ENCODE assay signal across 1 cellular context in the genomic region with DNA sequence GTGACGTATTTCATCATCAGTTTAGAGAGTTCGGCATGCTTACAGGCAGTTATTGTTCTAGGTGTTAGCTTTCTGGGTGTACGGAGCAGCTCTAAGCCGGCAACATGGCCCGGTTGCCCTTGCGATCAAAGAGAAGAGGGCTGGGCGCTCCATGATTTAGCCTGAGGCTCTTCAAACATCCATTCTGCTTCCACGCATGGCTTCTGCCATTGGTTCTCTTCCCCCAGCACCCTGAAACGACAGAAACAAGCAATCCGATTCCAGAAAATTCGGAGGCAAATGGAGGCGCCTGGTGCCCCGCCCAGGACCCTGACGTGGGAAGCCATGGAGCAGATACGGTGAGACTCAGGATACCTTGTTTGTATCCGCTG.
TF ChIP-seq lines count a peak whose summit lies in the region.

No MANE protein-coding gene starts in this region.

TF ChIP-seq in K562, 482 proteins besides CTCF, POLR2A, EP300 and RAD21:
- TF ChIP-seq, protein P1, sequence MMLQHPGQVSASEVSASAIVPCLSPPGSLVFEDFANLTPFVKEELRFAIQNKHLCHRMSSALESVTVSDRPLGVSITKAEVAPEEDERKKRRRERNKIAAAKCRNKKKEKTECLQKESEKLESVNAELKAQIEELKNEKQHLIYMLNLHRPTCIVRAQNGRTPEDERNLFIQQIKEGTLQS (IDR thresholded peaks at IDR 0.05), result peak; percentile 79
- TF ChIP-seq, protein P1 (CRISPR knock-in tag; conservative IDR thresholded peaks at IDR 0.05), result no peak
- peak; percentile 64; the same call in 1 of the 2 replicates for TF ChIP-seq BRD4 (IDR thresholded peaks at IDR 0.05)
- TF ChIP-seq HDAC8 (tag; IDR thresholded peaks at IDR 0.05), result 0 out of 2 replicates have a peak, but pooled peaks have one; percentile 3
- TF ChIP-seq SP1 (CRISPR knock-in tag; IDR thresholded peaks at IDR 0.05), result peak; percentile 54
- TF ChIP-seq ZNF324 (CRISPR knock-in tag; IDR thresholded peaks at IDR 0.05), result 0 out of 2 replicates have a peak, but pooled peaks have one; percentile 14
- TF ChIP-seq TOE1 (IDR thresholded peaks at IDR 0.05; ENCODE audit: borderline replicate concordance), result no peak
- TF ChIP-seq TOE1 (CRISPR knock-in tag; IDR thresholded peaks at IDR 0.05; ENCODE audit: borderline replicate concordance, low read depth), result no peak; the same call in 1 of the 2 replicates
- 0 out of 2 replicates have a peak, but pooled peaks have one; percentile 1 for TF ChIP-seq MAFF (IDR thresholded peaks at IDR 0.05; ENCODE audit: low read length)
- TF ChIP-seq, protein P2, sequence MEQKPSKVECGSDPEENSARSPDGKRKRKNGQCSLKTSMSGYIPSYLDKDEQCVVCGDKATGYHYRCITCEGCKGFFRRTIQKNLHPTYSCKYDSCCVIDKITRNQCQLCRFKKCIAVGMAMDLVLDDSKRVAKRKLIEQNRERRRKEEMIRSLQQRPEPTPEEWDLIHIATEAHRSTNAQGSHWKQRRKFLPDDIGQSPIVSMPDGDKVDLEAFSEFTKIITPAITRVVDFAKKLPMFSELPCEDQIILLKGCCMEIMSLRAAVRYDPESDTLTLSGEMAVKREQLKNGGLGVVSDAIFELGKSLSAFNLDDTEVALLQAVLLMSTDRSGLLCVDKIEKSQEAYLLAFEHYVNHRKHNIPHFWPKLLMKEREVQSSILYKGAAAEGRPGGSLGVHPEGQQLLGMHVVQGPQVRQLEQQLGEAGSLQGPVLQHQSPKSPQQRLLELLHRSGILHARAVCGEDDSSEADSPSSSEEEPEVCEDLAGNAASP (IDR thresholded peaks at IDR 0.05), result no peak
- 0 out of 2 replicates have a peak, but pooled peaks have one; percentile 47 for TF ChIP-seq ZNF431 (CRISPR knock-in tag; IDR thresholded peaks at IDR 0.05)
- 0 out of 4 replicates have a peak, but pooled peaks of 1 of the 2 experiments have one; percentile 10 for TF ChIP-seq FOXK2 (conservative IDR thresholded peaks at IDR 0.05 in 1 of 2, IDR thresholded peaks at IDR 0.05 in 1 of 2; ENCODE audit: low read depth in 2 of 2)
- no peak for TF ChIP-seq ATF1 (CRISPR knock-in tag; IDR thresholded peaks at IDR 0.05)
- TF ChIP-seq ATF1 (tag; IDR thresholded peaks at IDR 0.05), result 0 out of 2 replicates have a peak, but pooled peaks have one; percentile 6
- TF ChIP-seq CEBPG (CRISPR knock-in tag; IDR thresholded peaks at IDR 0.05), result no peak
- TF ChIP-seq CEBPG (tag; conservative IDR thresholded peaks at IDR 0.05 in 1 of 2, IDR thresholded peaks at IDR 0.05 in 1 of 2), result peak; percentile 11 to 47; a peak in 1 of 4 replicates
- 0 out of 2 replicates have a peak, but pooled peaks have one; percentile 4 for TF ChIP-seq HDAC2 (IDR thresholded peaks at IDR 0.05)
- TF ChIP-seq ZKSCAN1 (IDR thresholded peaks at IDR 0.05; ENCODE audit: low read depth, low read length), result 0 out of 2 replicates have a peak, but pooled peaks have one; percentile 26
- TF ChIP-seq ZSCAN29 (IDR thresholded peaks at IDR 0.05), result peak; percentile 92
- peak in 1 of 2 experiments; percentile 14; a peak in 1 of 4 replicates for TF ChIP-seq TEAD1 (CRISPR knock-in tag; IDR thresholded peaks at IDR 0.05)
- TF ChIP-seq ZNF778 (CRISPR knock-in tag; IDR thresholded peaks at IDR 0.05), result no peak
- no peak for TF ChIP-seq CXXC5 (CRISPR knock-in tag; IDR thresholded peaks at IDR 0.05)
- TF ChIP-seq NRF1 (conservative IDR thresholded peaks at IDR 0.05 in 1 of 2, IDR thresholded peaks at IDR 0.05 in 1 of 2), result peak; percentile 40 to 47
- no peak for TF ChIP-seq ZBTB8A (IDR thresholded peaks at IDR 0.05; ENCODE audit: partially characterized antibody)
- no peak for TF ChIP-seq CREB1 (IDR thresholded peaks at IDR 0.05)
- 0 out of 2 replicates have a peak, but pooled peaks have one; percentile 7 for TF ChIP-seq CREB1 (CRISPR knock-in tag; IDR thresholded peaks at IDR 0.05)
- peak; percentile 47 for TF ChIP-seq HNRNPLL (IDR thresholded peaks at IDR 0.05; ENCODE audit: low read depth, low read length, poor library complexity, severe bottlenecking)
- 0 out of 2 replicates have a peak, but pooled peaks have one; percentile 5 for TF ChIP-seq LCOR (CRISPR knock-in tag; IDR thresholded peaks at IDR 0.05)
- peak; percentile 4 for TF ChIP-seq TAF1 (IDR thresholded peaks at IDR 0.05; ENCODE audit: control insufficient read depth, extremely low read depth, insufficient read depth, low read length, severe bottlenecking)
- TF ChIP-seq, protein P3, sequence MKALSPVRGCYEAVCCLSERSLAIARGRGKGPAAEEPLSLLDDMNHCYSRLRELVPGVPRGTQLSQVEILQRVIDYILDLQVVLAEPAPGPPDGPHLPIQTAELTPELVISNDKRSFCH (CRISPR knock-in tag; IDR thresholded peaks at IDR 0.05), result no peak
- TF ChIP-seq, protein P3 (tag; IDR thresholded peaks at IDR 0.05), result no peak
- TF ChIP-seq, protein P4, sequence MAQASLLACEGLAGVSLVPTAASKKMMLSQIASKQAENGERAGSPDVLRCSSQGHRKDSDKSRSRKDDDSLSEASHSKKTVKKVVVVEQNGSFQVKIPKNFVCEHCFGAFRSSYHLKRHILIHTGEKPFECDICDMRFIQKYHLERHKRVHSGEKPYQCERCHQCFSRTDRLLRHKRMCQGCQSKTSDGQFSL (CRISPR knock-in tag; IDR thresholded peaks at IDR 0.05), result no peak
- TF ChIP-seq, protein P4 (tag; IDR thresholded peaks at IDR 0.05), result 0 out of 4 replicates have a peak, but pooled peaks of 1 of the 2 experiments have one; percentile 11
- 0 out of 2 replicates have a peak, but pooled peaks have one; percentile 1 for TF ChIP-seq NFRKB (IDR thresholded peaks at IDR 0.05; ENCODE audit: low read depth)
- no peak for TF ChIP-seq EHMT2 (IDR thresholded peaks at IDR 0.05)
- TF ChIP-seq YY1 (IDR thresholded peaks at IDR 0.05; ENCODE audit: borderline replicate concordance in 1 of 3, control insufficient read depth in 1 of 3, extremely low read depth in 1 of 3, insufficient read depth in 3 of 3, insufficient read length in 1 of 3, insufficient replicate concordance in 2 of 3, low read depth in 1 of 3, low read length in 2 of 3), result peak in 2 of 3 experiments; percentile 48 to 60
- TF ChIP-seq ZNF263 (CRISPR knock-in tag; IDR thresholded peaks at IDR 0.05; ENCODE audit: borderline replicate concordance), result peak; percentile 55; the same call in 1 of the 2 replicates
- TF ChIP-seq, protein P5, sequence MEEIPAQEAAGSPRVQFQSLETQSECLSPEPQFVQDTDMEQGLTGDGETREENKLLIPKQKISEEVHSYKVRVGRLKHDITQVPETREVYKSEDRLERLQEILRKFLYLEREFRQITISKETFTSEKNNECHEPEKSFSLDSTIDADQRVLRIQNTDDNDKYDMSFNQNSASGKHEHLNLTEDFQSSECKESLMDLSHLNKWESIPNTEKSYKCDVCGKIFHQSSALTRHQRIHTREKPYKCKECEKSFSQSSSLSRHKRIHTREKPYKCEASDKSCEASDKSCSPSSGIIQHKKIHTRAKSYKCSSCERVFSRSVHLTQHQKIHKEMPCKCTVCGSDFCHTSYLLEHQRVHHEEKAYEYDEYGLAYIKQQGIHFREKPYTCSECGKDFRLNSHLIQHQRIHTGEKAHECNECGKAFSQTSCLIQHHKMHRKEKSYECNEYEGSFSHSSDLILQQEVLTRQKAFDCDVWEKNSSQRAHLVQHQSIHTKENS (CRISPR knock-in tag; IDR thresholded peaks at IDR 0.05), result no peak
TF ChIP-seq in K562: peak in this region for 23.
